In the genomic region with DNA sequence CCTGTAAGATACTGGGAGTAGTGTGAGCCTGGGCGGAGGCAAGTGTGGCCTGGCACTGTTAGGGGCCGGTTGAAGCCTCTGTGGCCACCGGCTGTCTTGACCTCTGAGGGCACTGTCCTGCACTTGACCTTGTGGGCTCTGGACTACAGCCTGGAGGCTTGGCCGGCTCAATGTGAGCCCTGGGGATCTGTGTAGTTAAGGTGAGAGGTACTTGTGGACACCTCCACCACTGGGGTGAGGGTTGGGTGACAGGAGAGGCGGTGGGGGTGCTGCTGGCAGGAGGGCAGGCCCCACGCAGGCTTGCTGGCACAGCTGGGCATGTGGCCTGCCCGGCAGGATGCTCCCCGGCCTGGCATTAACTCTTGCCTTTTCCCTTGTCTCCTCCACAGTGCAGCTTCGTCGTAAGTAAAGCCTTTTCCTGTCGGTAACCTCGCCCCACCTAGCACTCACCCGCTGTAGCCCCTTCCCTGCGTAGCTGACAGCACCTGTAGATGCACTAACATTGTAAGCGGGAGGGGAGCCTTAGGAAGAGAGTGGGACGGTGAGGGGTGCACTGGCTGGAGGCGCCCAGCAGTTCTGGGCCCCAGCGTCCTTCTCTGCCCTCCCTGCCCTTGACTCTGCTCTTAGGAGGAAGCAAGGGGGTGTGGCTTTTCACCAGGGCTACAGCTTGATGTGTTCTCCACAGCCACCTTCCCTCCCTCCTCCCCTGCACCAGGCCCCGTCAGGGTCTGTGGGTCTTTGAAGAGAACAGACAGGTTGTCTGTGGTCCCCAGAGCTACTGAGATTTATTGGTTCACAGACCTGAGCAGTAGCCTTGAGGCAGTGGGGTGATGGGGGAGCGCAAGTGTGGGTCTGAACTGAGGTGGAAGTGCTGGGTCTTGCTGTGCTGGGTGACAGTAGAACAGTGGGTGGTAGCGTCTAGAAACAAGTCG, we compare ENCODE assay signal across 18 cellular contexts. TPM values are rescaled to one million over a fixed set of nuclear protein-coding genes. Genes with fewer than 3 reads are reported as not detected.
"Had no signal": no experiment of that assay in that cellular context is flagged by ENCODE, and none has a peak within 500 bp of the region (broad histone marks: within the 10 kb centered on the region; RNA-seq: fewer than 3 reads in every experiment).

No MANE protein-coding gene starts in this region.

- DNase-seq: activated B cell treated with CpG ODN at 0.5 μM for 24 hours; activated CD4-positive, alpha-beta T cell treated with anti-CD3 and anti-CD28 coated beads, Interleukin-2, amount 50 U/mL, for 1 hour; activated naive CD4-positive, alpha-beta T cell treated with anti-CD3 and anti-CD28 coated beads for 36 hours; central memory CD4-positive, alpha-beta T cell; dermis blood vessel endothelial cell; hippocampal formation; mammary epithelial cell; occipital lobe; stimulated activated CD4-positive, alpha-beta T cell treated with anti-CD3 and anti-CD28 coated beads, Interleukin-4, amount 100 ng/mL, for 1 hour; stimulated activated naive CD8-positive, alpha-beta T cell treated with anti-CD3 and anti-CD28 coated beads, Interleukin-15, amount 100 ng/mL, for 72 hours; T-helper 17 cell; uterus had no signal

- H3K36me3 ChIP-seq: uterus had no signal

- H3K27me3 ChIP-seq: adrenal gland, uterus had no signal

- H3K9me3 ChIP-seq: adrenal gland, uterus had no signal

- H3K4me1 ChIP-seq: adrenal gland, uterus had no signal

- H3K4me3 ChIP-seq: adrenal gland, uterus had no signal

- H3K27ac ChIP-seq: adrenal gland, uterus had no signal

- ATAC-seq: natural killer cell treated with Interleukin-12 subunit alpha and Interleukin-12 subunit beta and Interleukin-15 and Interleukin-18, amount 100 ng/mL, for 72 hours; stimulated activated naive CD8-positive, alpha-beta T cell treated with anti-CD3 and anti-CD28 coated beads, Interleukin-15, amount 100 ng/mL, for 72 hours; T-helper 17 cell had no signal

RNA-seq across cellular contexts. Expression of gene SCGB1D1, which starts 48.6 kb away (rescaled TPM):
- total RNA-seq: activated B cell treated with CpG ODN at 0.5 μM for 24 hours; activated naive CD4-positive, alpha-beta T cell treated with anti-CD3 and anti-CD28 coated beads for 36 hours; activated T-helper 1 cell treated with anti-CD3 and anti-CD28 coated beads, Interleukin-12 subunit alpha, Interleukin-12 subunit beta, Interleukin-2, Interleukin-4 antibody, amounts not matched to agents 30 ng/mL and 10 ng/mL and 1 ng/mL, durations not matched to agents 14 hours and 24 hours and 36 hours; adrenal gland; dermis blood vessel endothelial cell; mammary epithelial cell; mucosa of gallbladder; natural killer cell treated with Interleukin-12 subunit alpha and Interleukin-12 subunit beta and Interleukin-15 and Interleukin-18, amount 100 ng/mL, for 72 hours; occipital lobe; pulmonary artery endothelial cell; T-helper 17 cell; uterus had no signal
- polyA plus RNA-seq: adrenal gland, esophagus, mammary epithelial cell had no signal
